ENCODE assay signal across 21 cellular contexts in the genomic region with DNA sequence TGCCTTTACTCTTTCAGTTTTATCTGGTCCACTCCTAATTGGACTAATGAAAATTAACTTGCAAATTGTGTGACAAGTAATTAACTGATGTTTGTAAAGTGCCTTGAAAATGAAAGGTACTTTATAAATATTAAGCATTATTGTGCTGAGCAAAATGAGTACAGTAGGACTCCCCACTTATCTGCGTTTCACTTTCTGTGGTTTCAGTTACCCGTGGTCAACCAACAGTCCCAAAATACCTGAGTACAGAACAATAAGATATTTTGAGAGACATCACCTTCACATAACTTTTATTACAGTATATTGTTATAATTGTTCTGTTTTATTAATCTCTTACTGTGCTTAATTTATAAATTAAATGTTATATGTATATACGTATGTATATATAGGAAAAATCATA. TPM values are rescaled to one million over a fixed set of nuclear protein-coding genes. Genes with fewer than 3 reads are reported as not detected.
DNase-seq lines count a peak whose midpoint lies in the region; ATAC-seq, FAIRE-seq and TF ChIP-seq lines count a peak whose summit lies in the region.
"Had no signal": no experiment of that assay in that cellular context is flagged by ENCODE, and none has a peak within 500 bp of the region (broad histone marks: within the 10 kb centered on the region; RNA-seq: fewer than 3 reads in every experiment).

No MANE protein-coding gene starts in this region.

- DNase-seq in kidney, result no peak
- no peak for DNase-seq in GM23338 (ENCODE audit: low spot score)
- no peak for DNase-seq in NCI-H1092 (lab: John Stamatoyannopoulos, UW)
- DNase-seq: C1 segment of cervical spinal cord; CD4-positive, CD25-positive, alpha-beta regulatory T cell; CD8-positive, alpha-beta memory T cell; COR-L47; DMS 273 treated with DMSO at 0.1 percent for 48 hours; DMS53; DND-41; EL; KBM-7 had no signal

- H4K20me1 ChIP-seq in Loucy (ENCODE audit: insufficient read depth, low read length, poor library complexity, severe bottlenecking), result no peaks in the 10 kb centered on the region
- no peaks in the 10 kb centered on the region for H4K20me1 ChIP-seq in GM23338 (replicated peaks; ENCODE audit: insufficient read depth)

- no peak for TF ChIP-seq CTCF in Loucy (conservative IDR thresholded peaks at IDR 0.05; ENCODE audit: low read length)
- no peak for TF ChIP-seq CTCF in kidney (IDR thresholded peaks at IDR 0.05; ENCODE audit: borderline replicate concordance, extremely low read depth, insufficient read depth)
- TF ChIP-seq CTCF in GM23338 (conservative IDR thresholded peaks at IDR 0.05; ENCODE audit: low read depth in 2 of 2), result no peak

- no peaks in the 10 kb centered on the region for H3K9me3 ChIP-seq in Loucy (ENCODE audit: insufficient read depth, low read depth, low read length)
- H3K9me3 ChIP-seq in kidney (ENCODE audit: control insufficient read depth in 1 of 2, low read length in 2 of 2), result no peaks in the 10 kb centered on the region
- H3K9me3 ChIP-seq: HAP-1 had no signal

- ATAC-seq in GM19468 (IDR thresholded peaks at IDR 0.05; ENCODE audit: extremely low read depth, unreplicated experiment) (peak; percentile 19), GM23338 (no peak), GM21825 (IDR thresholded peaks at IDR 0.05; ENCODE audit: unreplicated experiment) (no peak)
- ATAC-seq: HepG2 had no signal

- peaks cover 10% of the 10 kb centered on the region; the same call in 1 of the 2 replicates for H3K36me3 ChIP-seq in Loucy (ENCODE audit: insufficient read depth, low read length)
- H3K36me3 ChIP-seq in kidney (ENCODE audit: control insufficient read depth in 1 of 2, insufficient read depth in 2 of 2, low read length in 2 of 2), result no peaks in the 10 kb centered on the region
- no peaks in the 10 kb centered on the region for H3K36me3 ChIP-seq in GM23338 (ENCODE audit: insufficient read depth)
- H3K36me3 ChIP-seq: HAP-1 had no signal

- intact Hi-C loops in kidney (cut with DNase I), result no loop called here

- H3K9me2 ChIP-seq in Loucy (replicated peaks; ENCODE audit: low read depth, low read length) (no peaks in the 10 kb centered on the region), GM23338 (ENCODE audit: insufficient read depth) (no peaks in the 10 kb centered on the region)

- H3K4me3 ChIP-seq in Loucy (ENCODE audit: low read length, poor library complexity, severe bottlenecking) (no peak overlapping the region), kidney (ENCODE audit: low read length in 2 of 2) (no peak overlapping the region), GM23338 (no peak overlapping the region)
- H3K4me3 ChIP-seq: HAP-1 had no signal

- H3K36me3 Mint-ChIP-seq in GM23338 (ENCODE audit: low read depth), result no peaks in the 10 kb centered on the region
- H3K36me3 Mint-ChIP-seq: IgD-negative memory B cell had no signal

- H3K4me2 ChIP-seq in Loucy (ENCODE audit: low read depth, low read length, poor library complexity, severe bottlenecking) (peak overlapping the region; percentile 42), GM23338 (no peak overlapping the region)

- H3K27ac Mint-ChIP-seq in GM23338, result no peak overlapping the region
- H3K27ac Mint-ChIP-seq: B cell; CD8-positive, alpha-beta memory T cell; IgD-negative memory B cell had no signal

- no peak overlapping the region for H2AFZ ChIP-seq in Loucy (ENCODE audit: low read length)
- no peak overlapping the region for H2AFZ ChIP-seq in GM23338

- FAIRE-seq in kidney (lab: Jason Lieb, UNC), result peak; percentile 33
- FAIRE-seq: GM12892, GM18507, HepG2 had no signal

- H3K4me1 ChIP-seq in Loucy (ENCODE audit: insufficient read depth, low read length, poor library complexity, severe bottlenecking), result peaks cover 4% of the 10 kb centered on the region
- no peaks in the 10 kb centered on the region for H3K4me1 ChIP-seq in kidney (ENCODE audit: control insufficient read depth in 1 of 2, insufficient read depth in 1 of 2, low read depth in 1 of 2, low read length in 2 of 2)
- H3K4me1 ChIP-seq in GM23338 (ENCODE audit: insufficient read depth), result no peaks in the 10 kb centered on the region

- H3K4me3 Mint-ChIP-seq in GM23338, result no peak overlapping the region
- H3K4me3 Mint-ChIP-seq: B cell; CD4-positive, CD25-positive, alpha-beta regulatory T cell; CD8-positive, alpha-beta memory T cell; IgD-negative memory B cell had no signal

- H3K79me2 ChIP-seq in Loucy (ENCODE audit: insufficient read depth, low read length) (no peaks in the 10 kb centered on the region), GM23338 (replicated peaks; ENCODE audit: insufficient read depth) (no peaks in the 10 kb centered on the region)

- no peak overlapping the region for H3K9ac ChIP-seq in Loucy (ENCODE audit: low read depth, low read length, poor library complexity, severe bottlenecking)
- no peak overlapping the region for H3K9ac ChIP-seq in kidney (ENCODE audit: low read length in 2 of 2)

- H3K27me3 Mint-ChIP-seq in GM23338 (ENCODE audit: insufficient read depth, low read depth, poor library complexity), result no peaks in the 10 kb centered on the region
- H3K27me3 Mint-ChIP-seq: B cell; CD4-positive, CD25-positive, alpha-beta regulatory T cell; IgD-negative memory B cell had no signal

- H3F3A ChIP-seq in Loucy (ENCODE audit: low read depth) (no peaks in the 10 kb centered on the region), GM23338 (replicated peaks; ENCODE audit: low read depth) (no peaks in the 10 kb centered on the region)

- no peaks in the 10 kb centered on the region for H3K9me3 Mint-ChIP-seq in GM23338
- H3K9me3 Mint-ChIP-seq: CD4-positive, CD25-positive, alpha-beta regulatory T cell; CD8-positive, alpha-beta memory T cell; IgD-negative memory B cell had no signal

- H3K27ac ChIP-seq in kidney (ENCODE audit: low read depth in 2 of 2, low read length in 2 of 2), result no peak overlapping the region
- H3K27ac ChIP-seq in GM23338 (ENCODE audit: low read depth), result no peak overlapping the region

- no peaks in the 10 kb centered on the region for H3K27me3 ChIP-seq in Loucy (ENCODE audit: insufficient read depth, low read length, poor library complexity, severe bottlenecking)
- H3K27me3 ChIP-seq in GM23338 (ENCODE audit: insufficient read depth), result no peaks in the 10 kb centered on the region

- peaks cover 6% of the 10 kb centered on the region; the same call in 2 of the 3 replicates for H3K4me1 Mint-ChIP-seq in GM23338
- H3K4me1 Mint-ChIP-seq: B cell; CD4-positive, CD25-positive, alpha-beta regulatory T cell; CD8-positive, alpha-beta memory T cell; IgD-negative memory B cell had no signal

TF ChIP-seq in GM23338, 12 proteins besides CTCF, POLR2A, EP300 and RAD21 (continues in another document):
- TF ChIP-seq, protein P1, sequence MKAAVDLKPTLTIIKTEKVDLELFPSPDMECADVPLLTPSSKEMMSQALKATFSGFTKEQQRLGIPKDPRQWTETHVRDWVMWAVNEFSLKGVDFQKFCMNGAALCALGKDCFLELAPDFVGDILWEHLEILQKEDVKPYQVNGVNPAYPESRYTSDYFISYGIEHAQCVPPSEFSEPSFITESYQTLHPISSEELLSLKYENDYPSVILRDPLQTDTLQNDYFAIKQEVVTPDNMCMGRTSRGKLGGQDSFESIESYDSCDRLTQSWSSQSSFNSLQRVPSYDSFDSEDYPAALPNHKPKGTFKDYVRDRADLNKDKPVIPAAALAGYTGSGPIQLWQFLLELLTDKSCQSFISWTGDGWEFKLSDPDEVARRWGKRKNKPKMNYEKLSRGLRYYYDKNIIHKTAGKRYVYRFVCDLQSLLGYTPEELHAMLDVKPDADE (IDR thresholded peaks at IDR 0.05), result no peak

RNA-seq across cellular contexts. Expression of a gene that starts 27.4 kb away (rescaled TPM):
- total RNA-seq in kidney, result 13.1 TPM
- 3.2 TPM for polyA plus RNA-seq in kidney (ENCODE audit: insufficient read depth, low read depth, low replicate concordance)
- 14.1 and 15.3 TPM in 2 replicates for total RNA-seq in GM23338 (2014; rRNA removed; shearing (Covaris generic))
- 3.9 and 4.5 TPM in 2 replicates for polyA plus RNA-seq in GM23338 (2016; fragmentation: Nextera tagmentation; extraction: Ambion mirVana)
- polyA plus RNA-seq: CD4-positive, CD25-positive, alpha-beta regulatory T cell; CD8-positive, alpha-beta memory T cell had no signal

RNA-seq across cellular contexts. Expression of a gene that starts 48.0 kb away (rescaled TPM):
- total RNA-seq in kidney, result 10.0 TPM
- polyA plus RNA-seq in kidney (ENCODE audit: insufficient read depth, low read depth, low replicate concordance), result 2.8 TPM
- 11.0 and 12.1 TPM in 2 replicates for total RNA-seq in GM23338 (2014; rRNA removed; shearing (Covaris generic))
- polyA plus RNA-seq in GM23338 (2016; fragmentation: Nextera tagmentation; extraction: Ambion mirVana), result 4.5 TPM in 2 replicates
